Comparison of ENCODE assay signal across 1 cellular context in the genomic region with DNA sequence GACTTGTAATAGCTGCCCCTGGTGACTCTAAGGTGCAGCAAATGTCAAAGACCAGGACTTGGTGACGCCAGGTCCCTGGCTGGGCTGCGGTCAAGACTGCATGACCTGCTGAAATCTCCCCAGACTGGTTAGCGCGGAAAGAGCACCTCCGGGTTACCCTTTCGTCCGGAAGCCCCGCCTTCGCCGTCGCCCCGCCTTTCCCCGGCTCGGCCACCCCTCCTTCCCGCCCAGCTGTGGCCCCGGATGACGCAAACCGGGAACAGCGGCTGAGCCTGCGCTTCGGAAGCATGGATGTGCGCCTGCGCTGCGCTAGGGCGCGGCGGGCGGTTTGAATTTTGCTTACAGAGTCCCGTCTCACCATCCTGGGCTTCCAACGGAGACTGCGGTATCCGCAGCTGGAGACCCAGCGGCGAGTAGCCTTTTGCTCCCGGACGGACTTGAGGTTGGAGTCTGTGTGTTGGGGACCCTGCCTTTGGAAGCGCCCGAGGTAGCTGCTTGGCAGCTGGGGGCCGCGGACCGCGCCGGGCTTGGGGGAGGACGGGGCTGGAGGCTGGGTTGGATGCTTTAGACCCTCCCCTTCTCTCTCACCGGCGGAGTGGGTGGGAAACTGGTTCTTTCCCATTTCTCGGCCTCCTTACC.
A peak's percentile ranks its signal among the peaks of the same experiment; 100 is the strongest.
TF ChIP-seq lines count a peak whose summit lies in the region.

Gene SKA1, plus strand, starts transcription at position 294 of the 639 bp plus-strand sequence. CDS start 785 bp downstream, outside the sequence.

TF ChIP-seq in HepG2, 621 proteins besides CTCF, POLR2A, EP300 and RAD21 (continued from another document and continues in another):
- TF ChIP-seq ZNF274 (CRISPR knock-in tag; IDR thresholded peaks at IDR 0.05) (peak; percentile 36; the same call in 1 of the 2 replicates), GMEB2 (CRISPR knock-in tag; IDR thresholded peaks at IDR 0.05; ENCODE audit: low read depth) (0 out of 2 replicates have a peak, but pooled peaks have one; percentile 10), KDM5A (IDR thresholded peaks at IDR 0.05; ENCODE audit: borderline replicate concordance, low read length) (peak; percentile 87), ZFP36L1 (CRISPR knock-in tag; IDR thresholded peaks at IDR 0.05) (peak; percentile 78; the same call in 1 of the 2 replicates), GLI4 (CRISPR knock-in tag; IDR thresholded peaks at IDR 0.05; ENCODE audit: borderline replicate concordance) (no peak), ZKSCAN5 (CRISPR knock-in tag; IDR thresholded peaks at IDR 0.05) (no peak), THAP9 (CRISPR knock-in tag; IDR thresholded peaks at IDR 0.05; ENCODE audit: borderline replicate concordance) (peak; percentile 67; the same call in 1 of the 2 replicates), ZBTB39 (CRISPR knock-in tag; IDR thresholded peaks at IDR 0.05) (no peak), HNRNPL (IDR thresholded peaks at IDR 0.05; ENCODE audit: low read depth, low read length) (no peak), ZNF569 (CRISPR knock-in tag; IDR thresholded peaks at IDR 0.05; ENCODE audit: borderline replicate concordance) (no peak), ZSCAN22 (CRISPR knock-in tag; IDR thresholded peaks at IDR 0.05) (no peak), ATF2 (CRISPR knock-in tag; IDR thresholded peaks at IDR 0.05) (peak; percentile 89; the same call in 1 of the 2 replicates), YEATS4 (CRISPR knock-in tag; IDR thresholded peaks at IDR 0.05; ENCODE audit: borderline replicate concordance) (peak; percentile 89), KMT2A (CRISPR knock-in tag; IDR thresholded peaks at IDR 0.05) (peak; percentile 94), ZNF17 (CRISPR knock-in tag; IDR thresholded peaks at IDR 0.05) (no peak), MAF1 (CRISPR knock-in tag; IDR thresholded peaks at IDR 0.05; ENCODE audit: borderline replicate concordance) (no peak), MXD4 (CRISPR knock-in tag; IDR thresholded peaks at IDR 0.05) (peak; percentile 67; the same call in 1 of the 2 replicates), KLF6 (CRISPR knock-in tag; IDR thresholded peaks at IDR 0.05) (0 out of 2 replicates have a peak, but pooled peaks have one; percentile 36), FOXM1 (CRISPR knock-in tag; IDR thresholded peaks at IDR 0.05) (no peak), ZNF652 (CRISPR knock-in tag; IDR thresholded peaks at IDR 0.05; ENCODE audit: borderline replicate concordance, low read depth) (no peak), ETV6 (CRISPR knock-in tag; conservative IDR thresholded peaks at IDR 0.05) (no peak), ASH2L (IDR thresholded peaks at IDR 0.05; ENCODE audit: insufficient read length, low read depth, low read length) (peak; percentile 67), RBM39 (IDR thresholded peaks at IDR 0.05; ENCODE audit: low read depth, low read length, poor library complexity, severe bottlenecking) (peak; percentile 45), ZNF407 (CRISPR knock-in tag; IDR thresholded peaks at IDR 0.05; ENCODE audit: not compliant biosample characterization) (peak; percentile 78), ZNF883 (CRISPR knock-in tag; IDR thresholded peaks at IDR 0.05; ENCODE audit: not compliant biosample characterization) (no peak), ZNF550 (CRISPR knock-in tag; IDR thresholded peaks at IDR 0.05; ENCODE audit: borderline replicate concordance) (no peak), ATF7-NPFF (CRISPR knock-in tag; IDR thresholded peaks at IDR 0.05; ENCODE audit: low read depth) (peak; percentile 90)
- TF ChIP-seq, protein P1, sequence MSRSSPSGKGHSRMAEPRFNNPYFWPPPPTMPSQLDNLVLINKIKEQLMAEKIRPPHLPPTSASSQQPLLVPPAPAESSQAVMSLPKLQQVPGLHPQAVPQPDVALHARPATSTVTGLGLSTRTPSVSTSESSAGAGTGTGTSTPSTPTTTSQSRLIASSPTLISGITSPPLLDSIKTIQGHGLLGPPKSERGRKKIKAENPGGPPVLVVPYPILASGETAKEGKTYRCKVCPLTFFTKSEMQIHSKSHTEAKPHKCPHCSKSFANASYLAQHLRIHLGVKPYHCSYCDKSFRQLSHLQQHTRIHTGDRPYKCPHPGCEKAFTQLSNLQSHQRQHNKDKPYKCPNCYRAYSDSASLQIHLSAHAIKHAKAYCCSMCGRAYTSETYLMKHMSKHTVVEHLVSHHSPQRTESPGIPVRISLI (CRISPR knock-in tag; IDR thresholded peaks at IDR 0.05; ENCODE audit: borderline replicate concordance) = no peak
- TF ChIP-seq, protein P2, sequence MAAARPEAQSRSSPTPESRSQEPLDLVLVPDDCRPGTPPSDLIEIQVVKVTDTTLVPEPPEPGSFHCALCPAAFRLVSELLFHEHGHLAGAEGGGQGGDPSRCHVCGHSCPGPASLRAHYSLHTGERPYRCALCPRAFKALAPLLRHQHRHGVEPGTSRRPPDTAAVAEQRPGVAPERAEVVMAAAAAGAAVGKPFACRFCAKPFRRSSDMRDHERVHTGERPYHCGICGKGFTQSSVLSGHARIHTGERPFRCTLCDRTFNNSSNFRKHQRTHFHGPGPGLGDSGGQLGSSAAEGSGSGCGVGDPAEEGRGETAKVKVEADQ (CRISPR knock-in tag; IDR thresholded peaks at IDR 0.05; ENCODE audit: borderline replicate concordance) = no peak
- TF ChIP-seq, protein P3, sequence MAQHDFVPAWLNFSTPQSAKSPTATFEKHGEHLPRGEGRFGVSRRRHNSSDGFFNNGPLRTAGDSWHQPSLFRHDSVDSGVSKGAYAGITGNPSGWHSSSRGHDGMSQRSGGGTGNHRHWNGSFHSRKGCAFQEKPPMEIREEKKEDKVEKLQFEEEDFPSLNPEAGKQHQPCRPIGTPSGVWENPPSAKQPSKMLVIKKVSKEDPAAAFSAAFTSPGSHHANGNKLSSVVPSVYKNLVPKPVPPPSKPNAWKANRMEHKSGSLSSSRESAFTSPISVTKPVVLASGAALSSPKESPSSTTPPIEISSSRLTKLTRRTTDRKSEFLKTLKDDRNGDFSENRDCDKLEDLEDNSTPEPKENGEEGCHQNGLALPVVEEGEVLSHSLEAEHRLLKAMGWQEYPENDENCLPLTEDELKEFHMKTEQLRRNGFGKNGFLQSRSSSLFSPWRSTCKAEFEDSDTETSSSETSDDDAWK (CRISPR knock-in tag; IDR thresholded peaks at IDR 0.05) = no peak
